1 cellular context compared by ENCODE assay signal in the genomic region with DNA sequence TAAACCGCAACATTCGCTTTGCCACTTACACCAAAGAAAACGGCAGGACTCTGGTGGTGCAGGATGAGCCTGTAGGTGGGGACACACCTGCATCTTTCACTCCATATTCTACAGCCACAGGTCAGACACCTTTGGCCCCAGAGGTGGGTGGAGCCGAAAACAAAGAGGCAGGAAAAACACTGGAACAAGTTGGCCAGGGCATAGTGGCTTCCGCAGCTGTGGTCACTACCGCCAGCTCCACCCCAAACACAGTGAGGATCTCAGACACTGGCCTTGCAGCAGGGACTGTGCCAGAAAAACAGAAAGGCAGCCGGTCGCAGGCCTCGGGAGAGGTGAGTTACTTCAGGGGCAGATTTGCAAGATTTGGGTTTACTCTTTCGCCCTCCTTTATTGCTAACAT.
TF ChIP-seq lines count a peak whose summit lies in the region.

No MANE protein-coding gene starts in this region.

TF ChIP-seq in endothelial cell of umbilical vein, 7 proteins besides CTCF, POLR2A, EP300 and RAD21:
- TF ChIP-seq GATA2 (IDR thresholded peaks at IDR 0.05; ENCODE audit: insufficient read depth, insufficient read length, low read depth, low read length) (no peak), POLR2AphosphoS5 (IDR thresholded peaks at IDR 0.05; ENCODE audit: insufficient read depth, low read depth, low read length) (no peak), FOS (IDR thresholded peaks at IDR 0.05; ENCODE audit: borderline replicate concordance, insufficient read depth, low read length) (no peak), MYC (IDR thresholded peaks at IDR 0.05; ENCODE audit: low read depth, low read length) (no peak), JUN (IDR thresholded peaks at IDR 0.05; ENCODE audit: borderline replicate concordance, insufficient read depth, insufficient read length, low read depth) (no peak)
- TF ChIP-seq, protein P1, sequence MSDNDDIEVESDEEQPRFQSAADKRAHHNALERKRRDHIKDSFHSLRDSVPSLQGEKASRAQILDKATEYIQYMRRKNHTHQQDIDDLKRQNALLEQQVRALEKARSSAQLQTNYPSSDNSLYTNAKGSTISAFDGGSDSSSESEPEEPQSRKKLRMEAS (IDR thresholded peaks at IDR 0.05; ENCODE audit: insufficient read depth, insufficient read length) = no peak
TF ChIP-seq in endothelial cell of umbilical vein: peak in this region for 0.
